ENCODE assay signal across 35 cellular contexts in the genomic region with DNA sequence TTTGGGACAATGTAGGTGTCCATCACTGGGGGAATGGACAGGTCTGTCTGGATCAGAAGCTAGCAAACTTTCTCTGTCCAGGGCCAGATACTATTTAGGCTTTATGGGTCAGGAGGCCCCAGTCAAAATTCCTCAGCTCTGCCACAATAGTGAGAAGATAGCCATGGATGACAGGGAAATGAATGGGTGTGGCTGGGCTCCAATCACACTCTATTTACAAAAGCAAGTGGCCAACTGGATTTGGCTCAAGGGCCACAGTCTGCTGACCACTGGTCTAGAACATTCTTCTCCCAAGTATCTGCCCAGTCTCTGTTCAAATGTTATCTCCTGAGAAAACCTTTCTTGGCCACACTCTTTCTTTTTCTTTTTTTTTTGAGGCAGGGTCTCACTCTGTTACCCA.
A peak's percentile ranks its signal among the peaks of the same experiment; 100 is the strongest.
DNase-seq lines count a peak whose midpoint lies in the region; ATAC-seq, FAIRE-seq and TF ChIP-seq lines count a peak whose summit lies in the region.
"Had no signal": no experiment of that assay in that cellular context is flagged by ENCODE, and none has a peak within 500 bp of the region (broad histone marks: within the 10 kb centered on the region; RNA-seq: fewer than 3 reads in every experiment).

No MANE protein-coding gene starts in this region.

- peaks cover 10% of the 10 kb centered on the region for H3K79me1 ChIP-seq in trophoblast cell (ENCODE audit: low read length)

- CTCF ChIA-PET in HepG2 (lab: Yijun Ruan, JAX; ENCODE audit: low intra/inter-chr PET ratio, low total read pairs): no interaction called here

- H3K79me2 ChIP-seq in HepG2 (ENCODE audit: insufficient read depth, low read length) (peaks cover 90% of the 10 kb centered on the region), fibroblast of lung (ENCODE audit: control insufficient read depth, insufficient read depth, low read length) (no peaks in the 10 kb centered on the region), trophoblast cell (ENCODE audit: control insufficient read depth, insufficient read depth, low read length, poor library complexity) (no peaks in the 10 kb centered on the region)

- no peak for FAIRE-seq in HepG2 (lab: Jason Lieb, UNC)
- FAIRE-seq: GM12878, TTC549 had no signal

- peak overlapping the region; percentile 74 for H2BK12ac ChIP-seq in trophoblast cell (ENCODE audit: low read length)

- TF ChIP-seq EP300 in HepG2 (IDR thresholded peaks at IDR 0.05; ENCODE audit: low read depth in 2 of 2, low read length in 2 of 2) (no peak), HepG2 (CRISPR knock-in tag; IDR thresholded peaks at IDR 0.05; ENCODE audit: borderline replicate concordance) (no peak)

- POLR2A ChIA-PET in HepG2 (lab: Yijun Ruan, JAX): interaction anchor here (1.3 to 1.7 kb wide), 3 partner anchors 16 to 61 kb away, joined by 3 to 5 read pairs (median 4); no protein-coding TSS in a partner anchor

- no peak overlapping the region for H2AK5ac ChIP-seq in trophoblast cell (ENCODE audit: low read length)

- intact Hi-C loops in HepG2 (cut with micrococcal nuclease; ENCODE audit: unreplicated experiment): no loop called here
- intact Hi-C loops in right lobe of liver (cut with DNase I): no loop called here

- BruUV-seq in HepG2 (replicated peaks; lab: Mats Ljungman, UMichigan): no TSS peak

- no peak overlapping the region for H3K4ac ChIP-seq in trophoblast cell (ENCODE audit: low read depth, low read length)

- H4K20me1 ChIP-seq in HepG2 (ENCODE audit: insufficient read depth, low read length): no peaks in the 10 kb centered on the region
- no peaks in the 10 kb centered on the region for H4K20me1 ChIP-seq in fibroblast of lung (ENCODE audit: control insufficient read depth, extremely low read depth, insufficient read depth, low read length)

- H3K9me3 ChIP-seq in HepG2 (ENCODE audit: low read length) (no peaks in the 10 kb centered on the region), right lobe of liver (no peaks in the 10 kb centered on the region), fibroblast of lung (ENCODE audit: control insufficient read depth, insufficient read depth, low read depth, low read length) (no peaks in the 10 kb centered on the region), trophoblast cell (ENCODE audit: insufficient read depth, low read depth, low read length) (no peaks in the 10 kb centered on the region)
- H3K9me3 ChIP-seq: neutrophil, SK-N-SH, upper lobe of right lung had no signal

- H4K12ac ChIP-seq in trophoblast cell (ENCODE audit: low read depth, low read length): no peak overlapping the region

- H4K8ac ChIP-seq in trophoblast cell (ENCODE audit: low read depth, low read length): peak overlapping the region; percentile 55

- H3K36me3 ChIP-seq in HepG2 (replicated peaks in 1 of 2; ENCODE audit: control insufficient read depth in 1 of 2, insufficient read depth in 2 of 2, low read length in 2 of 2) (no peaks in the 10 kb centered on the region), right lobe of liver (no peaks in the 10 kb centered on the region), fibroblast of lung (ENCODE audit: control insufficient read depth, insufficient read depth, low read length) (no peaks in the 10 kb centered on the region), trophoblast cell (ENCODE audit: control insufficient read depth in 1 of 2, insufficient read depth in 2 of 2, low read length in 2 of 2) (no peaks in the 10 kb centered on the region)
- H3K36me3 ChIP-seq: neutrophil, upper lobe of right lung had no signal

- H2AFZ ChIP-seq in HepG2 (ENCODE audit: low read length): no peak overlapping the region
- H2AFZ ChIP-seq in fibroblast of lung (ENCODE audit: low read length): no peak overlapping the region
- H2AFZ ChIP-seq in trophoblast cell (ENCODE audit: insufficient read depth, low read length, poor library complexity): no peak overlapping the region

- no peak overlapping the region for H3K18ac ChIP-seq in trophoblast cell (ENCODE audit: low read length)

- H3K4me1 ChIP-seq in HepG2 (ENCODE audit: insufficient read depth, low read length): peaks cover 81% of the 10 kb centered on the region
- no peaks in the 10 kb centered on the region for H3K4me1 ChIP-seq in right lobe of liver
- peaks cover 7% of the 10 kb centered on the region for H3K4me1 ChIP-seq in fibroblast of lung (ENCODE audit: control insufficient read depth, extremely low read depth, insufficient read depth, low read length)
- peaks cover 25 to 39% of the 10 kb centered on the region in 2 experiments for H3K4me1 ChIP-seq in trophoblast cell (ENCODE audit: control insufficient read depth in 1 of 2, insufficient read depth in 2 of 2, low read length in 2 of 2)
- H3K4me1 ChIP-seq: upper lobe of right lung had no signal

- H3K27ac ChIP-seq in HepG2 (ENCODE audit: extremely low read length, insufficient read depth, low read length) (no peak overlapping the region), right lobe of liver (no peak overlapping the region), fibroblast of lung (ENCODE audit: insufficient read depth, low read length) (no peak overlapping the region), trophoblast cell (ENCODE audit: low read depth, low read length) (peak overlapping the region; percentile 51)
- H3K27ac ChIP-seq: foreskin keratinocyte, HL-60, KMS-11, neutrophil, upper lobe of right lung had no signal

- H3K4me2 ChIP-seq in HepG2 (ENCODE audit: low read depth, low read length) (no peak overlapping the region), fibroblast of lung (ENCODE audit: extremely low read depth, insufficient read depth, low read length) (no peak overlapping the region), trophoblast cell (ENCODE audit: low read length) (no peak overlapping the region)
- H3K4me2 ChIP-seq: KMS-11, SK-N-SH had no signal

- peak overlapping the region; percentile 16 for H2BK5ac ChIP-seq in trophoblast cell (ENCODE audit: low read depth, low read length, poor library complexity)

- in situ Hi-C loops in HepG2 (cut with HindIII; ENCODE audit: extremely low pct_ligation_motif_present, low pct_unique_long_range_greater_than_20kb) (no loop called here), G401 (cut with HindIII; ENCODE audit: low sequenced_read_pairs) (no loop called here)

- H3K27me3 ChIP-seq in HepG2 (ENCODE audit: control insufficient read depth in 1 of 2, insufficient read depth in 2 of 2, low read length in 2 of 2): no peaks in the 10 kb centered on the region
- no peaks in the 10 kb centered on the region for H3K27me3 ChIP-seq in right lobe of liver
- H3K27me3 ChIP-seq in fibroblast of lung (ENCODE audit: control insufficient read depth, insufficient read depth, low read length): no peaks in the 10 kb centered on the region
- no peaks in the 10 kb centered on the region for H3K27me3 ChIP-seq in trophoblast cell (ENCODE audit: insufficient read depth, low read length)
- H3K27me3 ChIP-seq: foreskin keratinocyte, upper lobe of right lung had no signal

- DNase-seq in HepG2 (ENCODE audit: low spot score) (no peak), right lobe of liver (no peak), fibroblast of lung (ENCODE audit: low read depth in 2 of 2) (peak; percentile 23 to 73), trophoblast cell (no peak), SIG-M5 treated with dmso at 0.1 percent for 504 hours (lab: John Stamatoyannopoulos, UW; ENCODE audit: unreplicated experiment) (no peak), G401 (ENCODE audit: low spot score) (no peak)
- DNase-seq in stimulated activated naive CD8-positive, alpha-beta T cell treated with anti-CD3 and anti-CD28 coated beads, Interleukin-15, Interleukin-2, amounts not matched to agents 100 U/mL and 50 U/mL, for 24 hours: no peak
- DNase-seq: activated CD4-positive, alpha-beta T cell treated with anti-CD3 and anti-CD28 coated beads, Interleukin-2, amount 50 U/mL, for 1 hour; activated CD4-positive, CD25-positive, alpha-beta regulatory T cell; activated gamma-delta T cell; activated T-cell treated with anti-CD3 and anti-CD28 coated beads, Interleukin-2, amount 50 U/mL, for 1 hour; CD4-positive, alpha-beta memory T cell; central memory CD4-positive, alpha-beta T cell; cortex of kidney; effector memory CD4-positive, alpha-beta T cell; EL; foreskin keratinocyte; GOT3; head of caudate nucleus; islet precursor cell; left ventricle myocardium superior; naive B cell; NCI-H1436 treated with DMSO at 0.1 percent for 48 hours; NCI-H2107; NCI-H748 treated with DMSO at 0.1 percent for 48 hours; posterior cingulate gyrus; SK-N-SH; stimulated activated CD4-positive, alpha-beta T cell treated with anti-CD3 and anti-CD28 coated beads, Interleukin-4, amount 100 ng/mL, for 24 hours; upper lobe of right lung had no signal

- no peak for TF ChIP-seq RAD21 in HepG2 (CRISPR knock-in tag; IDR thresholded peaks at IDR 0.05)

- no peak overlapping the region for H3K23ac ChIP-seq in trophoblast cell (ENCODE audit: low read length)

- no peak for ATAC-seq in HepG2
- no peak for ATAC-seq in right lobe of liver
- ATAC-seq in stimulated activated naive CD8-positive, alpha-beta T cell treated with anti-CD3 and anti-CD28 coated beads, Interleukin-15, Interleukin-2, amounts not matched to agents 100 U/mL and 50 U/mL, for 24 hours: no peak
- no peak for ATAC-seq in HG02970 (IDR thresholded peaks at IDR 0.05; ENCODE audit: low FRiP score, unreplicated experiment)
- ATAC-seq: foreskin keratinocyte, GM12878, left ventricle myocardium superior, upper lobe of right lung had no signal

- peak overlapping the region; percentile 68 for H2BK120ac ChIP-seq in trophoblast cell (ENCODE audit: insufficient read depth, low read length, poor library complexity)

- H3K14ac ChIP-seq in trophoblast cell (ENCODE audit: low read length): peak overlapping the region; percentile 40

- no peak for TF ChIP-seq POLR2A in HepG2 (IDR thresholded peaks at IDR 0.05; ENCODE audit: insufficient read depth in 1 of 2, low read depth in 2 of 2, low read length in 2 of 2)
- TF ChIP-seq POLR2A in right lobe of liver (IDR thresholded peaks at IDR 0.05): no peak

- H3K9ac ChIP-seq in HepG2 (ENCODE audit: insufficient read depth, low read depth, low read length): no peak overlapping the region
- H3K9ac ChIP-seq in fibroblast of lung (ENCODE audit: insufficient read depth, low read length): no peak overlapping the region
- peak overlapping the region; percentile 34 for H3K9ac ChIP-seq in trophoblast cell (ENCODE audit: low read length)
- H3K9ac ChIP-seq: KMS-11, SK-N-SH had no signal

- H4K91ac ChIP-seq in trophoblast cell (ENCODE audit: low read depth, low read length): peak overlapping the region; percentile 90

- no peak for TF ChIP-seq CTCF in HepG2 (CRISPR knock-in tag; IDR thresholded peaks at IDR 0.05)
- TF ChIP-seq CTCF in right lobe of liver (IDR thresholded peaks at IDR 0.05): no peak
- no peak for TF ChIP-seq CTCF in fibroblast of lung (conservative IDR thresholded peaks at IDR 0.05 in 1 of 2, IDR thresholded peaks at IDR 0.05 in 1 of 2; ENCODE audit: low read depth in 1 of 2, low read length in 2 of 2)

- H3K4me3 ChIP-seq in HepG2 (replicated peaks in 1 of 3; ENCODE audit: insufficient read depth in 1 of 3, low read depth in 2 of 3, low read length in 3 of 3) (no peak overlapping the region), right lobe of liver (no peak overlapping the region), fibroblast of lung (replicated peaks in 1 of 4; ENCODE audit: control extremely low read depth in 1 of 4, insufficient read depth in 1 of 4, low read depth in 3 of 4, low read length in 4 of 4) (no peak overlapping the region), trophoblast cell (ENCODE audit: low read depth, low read length) (no peak overlapping the region)
- H3K4me3 ChIP-seq: GM12878, upper lobe of right lung had no signal

Comparison
In these comparisons a context has a peak if more than half of its experiments do, and no peak if none do; other contexts are left out.
1. DNase-seq: peak in fibroblast of lung (2 of 2); none in HepG2 (single experiment), right lobe of liver (0 of 3), trophoblast cell (0 of 2), stimulated activated naive CD8-positive, alpha-beta T cell treated with anti-CD3 and anti-CD28 coated beads, Interleukin-15, Interleukin-2, amounts not matched to agents 100 U/mL and 50 U/mL, for 24 hours (single experiment), SIG-M5 treated with dmso at 0.1 percent for 504 hours (single experiment) and G401 (single experiment).